ENCODE assay signal across 8 cellular contexts in genomic region chr5:35815089-35815936, GRCh38. TPM values are rescaled to one million over a fixed set of nuclear protein-coding genes. Genes with fewer than 3 reads are reported as not detected.
DNase-seq lines count a peak whose midpoint lies in the region; ATAC-seq lines count a peak whose summit lies in the region.

No MANE protein-coding gene starts in this region.

- H3K9me3 Mint-ChIP-seq in activated naive CD4-positive, alpha-beta T cell treated with anti-CD3 and anti-CD28 coated beads, Interleukin-2, amount 50 U/mL, for 72 hours, result peaks cover 7 to 8% of the 10 kb centered on the region in 2 donors

- peak in 1 of 2 donors; percentile 62 for DNase-seq in activated naive CD4-positive, alpha-beta T cell treated with anti-CD3 and anti-CD28 coated beads, Interleukin-2, amount 50 U/mL, for 72 hours (ENCODE audit: low spot score in 2 of 2)
- no peak for DNase-seq in activated naive CD4-positive, alpha-beta T cell treated with anti-CD3 and anti-CD28 coated beads, Interleukin-2, amount 50 U/mL, for 16 hours
- peak; percentile 30 for DNase-seq in SW480 (ENCODE audit: low spot score)
- DNase-seq in islet precursor cell, result peak; percentile 72
- DNase-seq in central memory CD4-positive, alpha-beta T cell, result no peak
- no peak for DNase-seq in NCI-H2227 (lab: John Stamatoyannopoulos, UW; ENCODE audit: unreplicated experiment)

- no peak overlapping the region for H3K27ac Mint-ChIP-seq in activated naive CD4-positive, alpha-beta T cell treated with anti-CD3 and anti-CD28 coated beads, Interleukin-2, amount 50 U/mL, for 72 hours

- peaks cover 7 to 8% of the 10 kb centered on the region in 2 donors for H3K36me3 Mint-ChIP-seq in activated naive CD4-positive, alpha-beta T cell treated with anti-CD3 and anti-CD28 coated beads, Interleukin-2, amount 50 U/mL, for 72 hours

- ATAC-seq in activated naive CD4-positive, alpha-beta T cell treated with anti-CD3 and anti-CD28 coated beads, Interleukin-2, amount 50 U/mL, for 72 hours, result peak; percentile 12 to 39
- ATAC-seq in HG03342 (IDR thresholded peaks at IDR 0.05; ENCODE audit: unreplicated experiment) (peak; percentile 93), GM21619 (IDR thresholded peaks at IDR 0.05; ENCODE audit: unreplicated experiment) (no peak)

RNA-seq across cellular contexts. Expression of gene IL7R, which starts 41.4 kb away (rescaled TPM):
- 100 to 1,000 TPM; 309 to 314 TPM for total RNA-seq in activated naive CD4-positive, alpha-beta T cell treated with anti-CD3 and anti-CD28 coated beads, Interleukin-2, amount 50 U/mL, for 72 hours

Comparison
In these comparisons a context has a peak if more than half of its experiments do, and no peak if none do; other contexts are left out.
1. DNase-seq: peak in SW480 (single experiment) and islet precursor cell (single experiment); none in activated naive CD4-positive, alpha-beta T cell treated with anti-CD3 and anti-CD28 coated beads, Interleukin-2, amount 50 U/mL, for 16 hours (single experiment), central memory CD4-positive, alpha-beta T cell (single experiment) and NCI-H2227 (single experiment).